Comparison of ENCODE assay signal across 1 cellular context in the genomic region with DNA sequence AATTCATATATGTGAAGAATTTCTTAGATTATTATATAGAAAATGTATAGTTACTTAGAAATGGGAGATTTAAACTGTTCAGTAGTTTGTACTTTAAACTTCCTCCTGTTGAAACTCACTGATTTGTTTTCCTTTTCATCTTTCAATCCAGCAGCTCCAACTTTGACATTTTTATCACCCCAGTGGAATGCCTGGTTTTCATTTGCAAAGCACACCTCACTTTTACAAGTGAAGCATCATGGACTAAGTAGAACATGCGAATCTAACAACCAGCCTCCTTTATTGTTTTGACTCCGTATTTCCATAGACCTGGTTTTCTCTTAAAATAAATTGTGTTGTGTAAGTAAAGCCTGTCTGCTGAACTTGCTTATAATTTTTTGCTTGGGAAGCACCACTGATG.
TF ChIP-seq lines count a peak whose summit lies in the region.

No MANE protein-coding gene starts in this region.

TF ChIP-seq in HepG2, 621 proteins besides CTCF, POLR2A, EP300 and RAD21 (continued from another document):
- TF ChIP-seq, protein P1, sequence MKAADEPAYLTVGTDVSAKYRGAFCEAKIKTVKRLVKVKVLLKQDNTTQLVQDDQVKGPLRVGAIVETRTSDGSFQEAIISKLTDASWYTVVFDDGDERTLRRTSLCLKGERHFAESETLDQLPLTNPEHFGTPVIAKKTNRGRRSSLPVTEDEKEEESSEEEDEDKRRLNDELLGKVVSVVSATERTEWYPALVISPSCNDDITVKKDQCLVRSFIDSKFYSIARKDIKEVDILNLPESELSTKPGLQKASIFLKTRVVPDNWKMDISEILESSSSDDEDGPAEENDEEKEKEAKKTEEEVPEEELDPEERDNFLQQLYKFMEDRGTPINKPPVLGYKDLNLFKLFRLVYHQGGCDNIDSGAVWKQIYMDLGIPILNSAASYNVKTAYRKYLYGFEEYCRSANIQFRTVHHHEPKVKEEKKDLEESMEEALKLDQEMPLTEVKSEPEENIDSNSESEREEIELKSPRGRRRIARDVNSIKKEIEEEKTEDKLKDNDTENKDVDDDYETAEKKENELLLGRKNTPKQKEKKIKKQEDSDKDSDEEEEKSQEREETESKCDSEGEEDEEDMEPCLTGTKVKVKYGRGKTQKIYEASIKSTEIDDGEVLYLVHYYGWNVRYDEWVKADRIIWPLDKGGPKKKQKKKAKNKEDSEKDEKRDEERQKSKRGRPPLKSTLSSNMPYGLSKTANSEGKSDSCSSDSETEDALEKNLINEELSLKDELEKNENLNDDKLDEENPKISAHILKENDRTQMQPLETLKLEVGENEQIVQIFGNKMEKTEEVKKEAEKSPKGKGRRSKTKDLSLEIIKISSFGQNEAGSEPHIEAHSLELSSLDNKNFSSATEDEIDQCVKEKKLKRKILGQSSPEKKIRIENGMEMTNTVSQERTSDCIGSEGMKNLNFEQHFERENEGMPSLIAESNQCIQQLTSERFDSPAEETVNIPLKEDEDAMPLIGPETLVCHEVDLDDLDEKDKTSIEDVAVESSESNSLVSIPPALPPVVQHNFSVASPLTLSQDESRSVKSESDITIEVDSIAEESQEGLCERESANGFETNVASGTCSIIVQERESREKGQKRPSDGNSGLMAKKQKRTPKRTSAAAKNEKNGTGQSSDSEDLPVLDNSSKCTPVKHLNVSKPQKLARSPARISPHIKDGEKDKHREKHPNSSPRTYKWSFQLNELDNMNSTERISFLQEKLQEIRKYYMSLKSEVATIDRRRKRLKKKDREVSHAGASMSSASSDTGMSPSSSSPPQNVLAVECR (CRISPR knock-in tag; IDR thresholded peaks at IDR 0.05; ENCODE audit: borderline replicate concordance) = no peak
- no peak for TF ChIP-seq ZSCAN21 (CRISPR knock-in tag; IDR thresholded peaks at IDR 0.05; ENCODE audit: borderline replicate concordance)
- TF ChIP-seq ZNF792 (CRISPR knock-in tag; IDR thresholded peaks at IDR 0.05) = no peak
- TF ChIP-seq, protein P2, sequence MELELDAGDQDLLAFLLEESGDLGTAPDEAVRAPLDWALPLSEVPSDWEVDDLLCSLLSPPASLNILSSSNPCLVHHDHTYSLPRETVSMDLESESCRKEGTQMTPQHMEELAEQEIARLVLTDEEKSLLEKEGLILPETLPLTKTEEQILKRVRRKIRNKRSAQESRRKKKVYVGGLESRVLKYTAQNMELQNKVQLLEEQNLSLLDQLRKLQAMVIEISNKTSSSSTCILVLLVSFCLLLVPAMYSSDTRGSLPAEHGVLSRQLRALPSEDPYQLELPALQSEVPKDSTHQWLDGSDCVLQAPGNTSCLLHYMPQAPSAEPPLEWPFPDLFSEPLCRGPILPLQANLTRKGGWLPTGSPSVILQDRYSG (CRISPR knock-in tag; IDR thresholded peaks at IDR 0.05) = no peak
- TF ChIP-seq IKZF4 (CRISPR knock-in tag; IDR thresholded peaks at IDR 0.05; ENCODE audit: borderline replicate concordance, low read depth, not compliant biosample characterization) = no peak
- no peak for TF ChIP-seq ELF4 (CRISPR knock-in tag; IDR thresholded peaks at IDR 0.05; ENCODE audit: borderline replicate concordance)
- TF ChIP-seq, protein P3, sequence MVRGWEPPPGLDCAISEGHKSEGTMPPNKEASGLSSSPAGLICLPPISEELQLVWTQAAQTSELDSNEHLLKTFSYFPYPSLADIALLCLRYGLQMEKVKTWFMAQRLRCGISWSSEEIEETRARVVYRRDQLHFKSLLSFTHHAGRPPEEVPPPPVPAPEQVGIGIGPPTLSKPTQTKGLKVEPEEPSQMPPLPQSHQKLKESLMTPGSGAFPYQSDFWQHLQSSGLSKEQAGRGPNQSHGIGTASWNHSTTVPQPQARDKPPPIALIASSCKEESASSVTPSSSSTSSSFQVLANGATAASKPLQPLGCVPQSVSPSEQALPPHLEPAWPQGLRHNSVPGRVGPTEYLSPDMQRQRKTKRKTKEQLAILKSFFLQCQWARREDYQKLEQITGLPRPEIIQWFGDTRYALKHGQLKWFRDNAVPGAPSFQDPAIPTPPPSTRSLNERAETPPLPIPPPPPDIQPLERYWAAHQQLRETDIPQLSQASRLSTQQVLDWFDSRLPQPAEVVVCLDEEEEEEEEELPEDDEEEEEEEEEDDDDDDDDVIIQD (CRISPR knock-in tag; IDR thresholded peaks at IDR 0.05; ENCODE audit: low read depth) = no peak
- TF ChIP-seq ZNF335 (CRISPR knock-in tag; IDR thresholded peaks at IDR 0.05) = no peak
- TF ChIP-seq MED1 (CRISPR knock-in tag; IDR thresholded peaks at IDR 0.05) = no peak
- TF ChIP-seq, protein P4, sequence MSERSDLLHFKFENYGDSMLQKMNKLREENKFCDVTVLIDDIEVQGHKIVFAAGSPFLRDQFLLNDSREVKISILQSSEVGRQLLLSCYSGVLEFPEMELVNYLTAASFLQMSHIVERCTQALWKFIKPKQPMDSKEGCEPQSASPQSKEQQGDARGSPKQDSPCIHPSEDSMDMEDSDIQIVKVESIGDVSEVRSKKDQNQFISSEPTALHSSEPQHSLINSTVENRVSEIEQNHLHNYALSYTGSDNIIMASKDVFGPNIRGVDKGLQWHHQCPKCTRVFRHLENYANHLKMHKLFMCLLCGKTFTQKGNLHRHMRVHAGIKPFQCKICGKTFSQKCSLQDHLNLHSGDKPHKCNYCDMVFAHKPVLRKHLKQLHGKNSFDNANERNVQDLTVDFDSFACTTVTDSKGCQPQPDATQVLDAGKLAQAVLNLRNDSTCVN (CRISPR knock-in tag; IDR thresholded peaks at IDR 0.05; ENCODE audit: borderline replicate concordance) = no peak
